In genomic region chr5:128462330-128462729, GRCh38 we compare ENCODE assay signal across 14 cellular contexts.
"Had no signal": no experiment of that assay in that cellular context is flagged by ENCODE, and none has a peak within 500 bp of the region (broad histone marks: within the 10 kb centered on the region; RNA-seq: fewer than 3 reads in every experiment).

No MANE protein-coding gene starts in this region.

- H3K4me3 ChIP-seq: esophagus squamous epithelium, gastroesophageal sphincter, neural progenitor cell, prostate gland, right lobe of liver had no signal

- H3K36me3 ChIP-seq: esophagus squamous epithelium, gastroesophageal sphincter, prostate gland, right lobe of liver had no signal

- DNase-seq: dermis blood vessel endothelial cell; esophagus squamous epithelium; foreskin fibroblast; glutamatergic neuron; islet precursor cell; mammary epithelial cell; nucleus accumbens; right lobe of liver; stimulated activated naive CD4-positive, alpha-beta T cell treated with Interleukin-2 at 50 U/mL for 16 hours; trophoblast cell had no signal

- H3K4me2 ChIP-seq: neural progenitor cell had no signal

- H3K9ac ChIP-seq: neural progenitor cell, parathyroid adenoma had no signal

- H3K4me1 ChIP-seq: esophagus squamous epithelium, neural progenitor cell, parathyroid adenoma, prostate gland, right lobe of liver had no signal

- H3K27ac ChIP-seq: esophagus squamous epithelium, gastroesophageal sphincter, neural progenitor cell, parathyroid adenoma, prostate gland, right lobe of liver had no signal

- H3K9me3 ChIP-seq: esophagus squamous epithelium, gastroesophageal sphincter, prostate gland had no signal

- H3K27me3 ChIP-seq: esophagus squamous epithelium, gastroesophageal sphincter, neural progenitor cell, right lobe of liver had no signal

- H2AFZ ChIP-seq: neural progenitor cell, parathyroid adenoma had no signal
